ENCODE assay signal across 9 cellular contexts in genomic region chr13:99258946-99259345, GRCh38. TPM values are rescaled to one million over a fixed set of nuclear protein-coding genes. Genes with fewer than 3 reads are reported as not detected.
DNase-seq lines count a peak whose midpoint lies in the region; ATAC-seq and TF ChIP-seq lines count a peak whose summit lies in the region.
"Had no signal": no experiment of that assay in that cellular context is flagged by ENCODE, and none has a peak within 500 bp of the region (broad histone marks: within the 10 kb centered on the region; RNA-seq: fewer than 3 reads in every experiment).

No MANE protein-coding gene starts in this region.

- peaks cover 0 to 3% of the 10 kb centered on the region in 2 donors for H3K36me3 ChIP-seq in aorta (ENCODE audit: control insufficient read depth in 1 of 2, insufficient read depth in 2 of 2, low read length in 1 of 2)

- H3K4me3 ChIP-seq in aorta (ENCODE audit: low read length in 2 of 2), result no peak overlapping the region

- no peak for DNase-seq in activated T-cell treated with anti-CD3 and anti-CD28 coated beads, Interleukin-2, amount 50 U/mL, for 24 hours
- DNase-seq in activated T-cell treated with anti-CD3 and anti-CD28 coated beads, Interleukin-2, amount 50 U/mL, for 48 hours, result no peak
- DNase-seq in OCI-M1 (lab: John Stamatoyannopoulos, UW) (peak; percentile 26), cerebellar nuclear complex (lab: John Stamatoyannopoulos, UW) (no peak), WTC11 (ENCODE audit: low spot score) (no peak), aorta (no peak)
- DNase-seq: brain microvascular endothelial cell had no signal

- 91 to 92% methylated on average over 3 of the region's 3 CpGs for WGBS in aorta, 2 donors

- peak; percentile 57 for ATAC-seq in HG02973 (IDR thresholded peaks at IDR 0.05; ENCODE audit: unreplicated experiment)
- no peak for ATAC-seq in WTC11
- no peak for ATAC-seq in aorta (ENCODE audit: low FRiP score)

- H3K4me1 ChIP-seq in aorta (ENCODE audit: control insufficient read depth in 1 of 2, insufficient read depth in 2 of 2, low read length in 2 of 2), result no peaks in the 10 kb centered on the region

- TF ChIP-seq CTCF in WTC11 (IDR thresholded peaks at IDR 0.05), result no peak

- peaks cover 3% of the 10 kb centered on the region for H3K9me3 Mint-ChIP-seq in activated T-cell treated with anti-CD3 and anti-CD28 coated beads, Interleukin-2, amount 50 U/mL, for 24 hours
- no peaks in the 10 kb centered on the region for H3K9me3 Mint-ChIP-seq in stimulated activated naive CD8-positive, alpha-beta T cell treated with anti-CD3 and anti-CD28 coated beads, Interleukin-15, Interleukin-2, amounts not matched to agents 100 ng/mL and 50 ng/mL, for 24 hours
- H3K9me3 Mint-ChIP-seq in WTC11, result no peaks in the 10 kb centered on the region

- H3K27ac Mint-ChIP-seq in activated T-cell treated with anti-CD3 and anti-CD28 coated beads, Interleukin-2, amount 50 U/mL, for 24 hours, result peak overlapping the region; percentile 99
- peak overlapping the region; percentile 89 for H3K27ac Mint-ChIP-seq in stimulated activated naive CD8-positive, alpha-beta T cell treated with anti-CD3 and anti-CD28 coated beads, Interleukin-15, Interleukin-2, amounts not matched to agents 100 ng/mL and 50 ng/mL, for 24 hours
- no peak overlapping the region for H3K27ac Mint-ChIP-seq in WTC11

- H3K9me3 ChIP-seq in aorta (ENCODE audit: control insufficient read depth, low read length), result no peaks in the 10 kb centered on the region

- POLR2A ChIA-PET in WTC11 (lab: Charles Lee), result no interaction called here

- H3K27ac ChIP-seq in aorta (ENCODE audit: low read depth in 1 of 2, low read length in 2 of 2), result no peak overlapping the region
- H3K27ac ChIP-seq: brain microvascular endothelial cell had no signal

- no peaks in the 10 kb centered on the region for H3K27me3 Mint-ChIP-seq in activated T-cell treated with anti-CD3 and anti-CD28 coated beads, Interleukin-2, amount 50 U/mL, for 24 hours
- H3K27me3 Mint-ChIP-seq in stimulated activated naive CD8-positive, alpha-beta T cell treated with anti-CD3 and anti-CD28 coated beads, Interleukin-15, Interleukin-2, amounts not matched to agents 100 ng/mL and 50 ng/mL, for 24 hours, result no peaks in the 10 kb centered on the region
- no peaks in the 10 kb centered on the region for H3K27me3 Mint-ChIP-seq in WTC11 (ENCODE audit: low read depth)

- peak overlapping the region; percentile 85 for H3K4me3 Mint-ChIP-seq in activated T-cell treated with anti-CD3 and anti-CD28 coated beads, Interleukin-2, amount 50 U/mL, for 24 hours
- peak overlapping the region; percentile 93 for H3K4me3 Mint-ChIP-seq in stimulated activated naive CD8-positive, alpha-beta T cell treated with anti-CD3 and anti-CD28 coated beads, Interleukin-15, Interleukin-2, amounts not matched to agents 100 ng/mL and 50 ng/mL, for 24 hours
- no peak overlapping the region for H3K4me3 Mint-ChIP-seq in WTC11

- CTCF ChIA-PET in WTC11 (lab: Charles Lee), result no interaction called here

- intact Hi-C loops in aorta (cut with DNase I), result no loop called here

- H3K36me3 Mint-ChIP-seq in activated T-cell treated with anti-CD3 and anti-CD28 coated beads, Interleukin-2, amount 50 U/mL, for 24 hours (ENCODE audit: low read depth), result peaks cover 66% of the 10 kb centered on the region
- peaks cover 52% of the 10 kb centered on the region for H3K36me3 Mint-ChIP-seq in stimulated activated naive CD8-positive, alpha-beta T cell treated with anti-CD3 and anti-CD28 coated beads, Interleukin-15, Interleukin-2, amounts not matched to agents 100 ng/mL and 50 ng/mL, for 24 hours (ENCODE audit: low read depth)
- no peaks in the 10 kb centered on the region for H3K36me3 Mint-ChIP-seq in WTC11

- no peaks in the 10 kb centered on the region for H3K27me3 ChIP-seq in aorta (ENCODE audit: control insufficient read depth in 1 of 2, insufficient read depth in 2 of 2, low read length in 1 of 2)
- H3K27me3 ChIP-seq: brain microvascular endothelial cell had no signal

- H3K4me1 Mint-ChIP-seq in activated T-cell treated with anti-CD3 and anti-CD28 coated beads, Interleukin-2, amount 50 U/mL, for 24 hours (ENCODE audit: low read depth), result peaks cover 85% of the 10 kb centered on the region
- peaks cover 84% of the 10 kb centered on the region for H3K4me1 Mint-ChIP-seq in stimulated activated naive CD8-positive, alpha-beta T cell treated with anti-CD3 and anti-CD28 coated beads, Interleukin-15, Interleukin-2, amounts not matched to agents 100 ng/mL and 50 ng/mL, for 24 hours (ENCODE audit: low read depth)
- peaks cover 12% of the 10 kb centered on the region for H3K4me1 Mint-ChIP-seq in WTC11

TF ChIP-seq in WTC11, 78 proteins besides CTCF, POLR2A, EP300 and RAD21:
- TF ChIP-seq SMAD4 (CRISPR knock-in tag; IDR thresholded peaks at IDR 0.05) (no peak), EMX1 (CRISPR knock-in tag; IDR thresholded peaks at IDR 0.05) (no peak), MYBL2 (CRISPR knock-in tag; IDR thresholded peaks at IDR 0.05) (no peak), GRHL2 (CRISPR knock-in tag; IDR thresholded peaks at IDR 0.05; ENCODE audit: insufficient replicate concordance, severe bottlenecking) (no peak), TCF7 (CRISPR knock-in tag; IDR thresholded peaks at IDR 0.05; ENCODE audit: low read depth) (no peak), HMGA2 (CRISPR knock-in tag; IDR thresholded peaks at IDR 0.05) (no peak)
- TF ChIP-seq, protein P1, sequence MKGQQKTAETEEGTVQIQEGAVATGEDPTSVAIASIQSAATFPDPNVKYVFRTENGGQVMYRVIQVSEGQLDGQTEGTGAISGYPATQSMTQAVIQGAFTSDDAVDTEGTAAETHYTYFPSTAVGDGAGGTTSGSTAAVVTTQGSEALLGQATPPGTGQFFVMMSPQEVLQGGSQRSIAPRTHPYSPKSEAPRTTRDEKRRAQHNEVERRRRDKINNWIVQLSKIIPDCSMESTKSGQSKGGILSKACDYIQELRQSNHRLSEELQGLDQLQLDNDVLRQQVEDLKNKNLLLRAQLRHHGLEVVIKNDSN (CRISPR knock-in tag; IDR thresholded peaks at IDR 0.05), result no peak

RNA-seq across cellular contexts. Expression of gene GPR18, which starts 0.8 kb away (rescaled TPM):
- total RNA-seq in WTC11 (2021), result 0.09 TPM in 1 of 3 replicates, not detected in the others
- total RNA-seq in aorta, result under 1 TPM; 0.24 to 0.55 TPM
- 1 to 10 TPM in 1 of 2 donors, not detected in 1; 1.5 TPM for polyA plus RNA-seq in aorta

RNA-seq across cellular contexts. Expression of gene GPR183, which starts 48.3 kb away (rescaled TPM):
- 0.13 to 0.14 TPM in 2 of 3 replicates, not detected in the other for total RNA-seq in WTC11 (2021)
- 10 to 100 TPM; 18.7 to 25.3 TPM for total RNA-seq in aorta
- 1 to 10 TPM; 1.7 to 9.1 TPM for polyA plus RNA-seq in aorta

RNA-seq across cellular contexts. Expression of gene UBAC2, which starts 58.3 kb away (rescaled TPM):
- total RNA-seq in WTC11 (2021) (64.7 to 72.4 TPM (median 71.3 TPM) in 3 replicates), aorta (10 to 100 TPM; 44.4 to 52.0 TPM)
- polyA plus RNA-seq in aorta, result 10 to 100 TPM; 45.0 to 54.2 TPM

Comparison
In these comparisons a context has a peak if more than half of its experiments do, and no peak if none do; other contexts are left out.
1. RNA of gene GPR183, which starts 48.3 kb away (total RNA-seq): 18.7 to 25.3 TPM in aorta; 0.13 to 0.14 TPM in WTC11; every median in the first group is over 10 times any median in the second.